ENCODE assay signal across 23 cellular contexts in genomic region chr1:36231191-36231590, GRCh38. TPM values are rescaled to one million over a fixed set of nuclear protein-coding genes. Genes with fewer than 3 reads are reported as not detected.
A peak's percentile ranks its signal among the peaks of the same experiment; 100 is the strongest.
DNase-seq lines count a peak whose midpoint lies in the region; ATAC-seq and TF ChIP-seq lines count a peak whose summit lies in the region.
"Had no signal": no experiment of that assay in that cellular context is flagged by ENCODE, and none has a peak within 500 bp of the region (broad histone marks: within the 10 kb centered on the region; RNA-seq: fewer than 3 reads in every experiment).

No MANE protein-coding gene starts in this region.

- POLR2A ChIA-PET in RWPE1 (lab: Yijun Ruan, JAX; ENCODE audit: low non-redundant PET): no interaction called here

- no peak overlapping the region for H3K4me3 Mint-ChIP-seq in activated T-cell treated with anti-CD3 and anti-CD28 coated beads, Interleukin-2, amount 50 U/mL, for 24 hours
- no peak overlapping the region for H3K4me3 Mint-ChIP-seq in activated T-cell treated with anti-CD3 and anti-CD28 coated beads, Interleukin-2, amount 50 U/mL, for 4 hours
- H3K4me3 Mint-ChIP-seq: activated CD8-positive, alpha-beta T cell treated with anti-CD3 and anti-CD28 coated beads, Interleukin-2, amount 10 ng/mL, durations not matched to agents 7 days and 5 days; dendritic cell treated with granulocyte-macrophage colony-stimulating factor and Interleukin-4, amounts not matched to agents 40 ng/mL and 50 ng/mL, for 4 days had no signal

- intact Hi-C loops in sigmoid colon (cut with DNase I): loop anchor here (1.0 to 5.0 kb wide), 2 partner anchors 11 to 36 kb away; no protein-coding TSS in a partner anchor
- intact Hi-C loops in stomach (cut with DNase I; ENCODE audit: low total_unique reads): no loop called here

- DNase-seq in activated T-cell treated with anti-CD3 and anti-CD28 coated beads, Interleukin-2, amount 50 U/mL, for 24 hours: no peak
- no peak for DNase-seq in activated T-cell treated with anti-CD3 and anti-CD28 coated beads, Interleukin-2, amount 50 U/mL, for 4 hours
- DNase-seq in sigmoid colon: no peak
- no peak for DNase-seq in RWPE1 (ENCODE audit: low spot score)
- DNase-seq in GDM1 (lab: John Stamatoyannopoulos, UW): no peak
- no peak for DNase-seq in stomach
- DNase-seq: activated CD8-positive, alpha-beta T cell treated with anti-CD3 and anti-CD28 coated beads, Interleukin-2, amount 10 ng/mL, durations not matched to agents 7 days and 5 days; activated effector memory CD4-positive, alpha-beta T cell treated with Interleukin-2 at 50 U/mL for 16 hours; aorta; CD4-positive, alpha-beta memory T cell; H7; MM.1S; naive thymus-derived CD8-positive, alpha-beta T cell; NCI-H2081; NCI-H526 treated with DMSO at 0.1 percent for 48 hours; PC-9; stimulated activated CD4-positive, alpha-beta T cell treated with anti-CD3 and anti-CD28 coated beads, Interleukin-4, amount 100 ng/mL, for 1 hour; stimulated activated CD8-positive, alpha-beta memory T cell treated with anti-CD3 and anti-CD28 coated beads, Interleukin-4, amount 100 ng/mL, for 48 hours had no signal

- peak overlapping the region; percentile 52 for H3K27ac Mint-ChIP-seq in activated T-cell treated with anti-CD3 and anti-CD28 coated beads, Interleukin-2, amount 50 U/mL, for 24 hours
- H3K27ac Mint-ChIP-seq: activated CD8-positive, alpha-beta T cell treated with anti-CD3 and anti-CD28 coated beads, Interleukin-2, amount 10 ng/mL, durations not matched to agents 7 days and 5 days; dendritic cell treated with granulocyte-macrophage colony-stimulating factor and Interleukin-4, amounts not matched to agents 40 ng/mL and 50 ng/mL, for 4 days had no signal

- no peak for TF ChIP-seq EP300 in gastroesophageal sphincter (IDR thresholded peaks at IDR 0.05)
- TF ChIP-seq EP300 in sigmoid colon (IDR thresholded peaks at IDR 0.05): no peak
- TF ChIP-seq EP300 in stomach (IDR thresholded peaks at IDR 0.05): no peak

- 18 to 50% methylated on average over 1 of the region's 1 CpG for WGBS in gastroesophageal sphincter (ENCODE audit: low coverage in 1 of 2), 2 donors
- 80 to 94% methylated on average over 1 of the region's 1 CpG for WGBS in sigmoid colon, 2 donors
- WGBS in stomach, 5 donors: 22 to 51% (median 40%) methylated on average over 1 of the region's 1 CpG

- TF ChIP-seq POLR2A in gastroesophageal sphincter (IDR thresholded peaks at IDR 0.05) (no peak), sigmoid colon (IDR thresholded peaks at IDR 0.05) (no peak), stomach (IDR thresholded peaks at IDR 0.05) (no peak)

- H3K36me3 ChIP-seq in gastroesophageal sphincter (peaks cover 0 to 57% of the 10 kb centered on the region in 2 donors), sigmoid colon (peaks cover 0 to 40% (median 3%) of the 10 kb centered on the region in 4 donors), stomach (peaks cover 15 to 74% (median 66%) of the 10 kb centered on the region in 4 donors)

- CTCF ChIA-PET in RWPE1 (lab: Yijun Ruan, JAX): interaction anchor here (0.6 kb wide), 1 partner anchor 35 kb away, joined by 7 read pairs; no protein-coding TSS in a partner anchor

- peaks cover 60% of the 10 kb centered on the region for H3K4me1 Mint-ChIP-seq in activated T-cell treated with anti-CD3 and anti-CD28 coated beads, Interleukin-2, amount 50 U/mL, for 24 hours (ENCODE audit: low read depth)
- peaks cover 54% of the 10 kb centered on the region for H3K4me1 Mint-ChIP-seq in activated T-cell treated with anti-CD3 and anti-CD28 coated beads, Interleukin-2, amount 50 U/mL, for 4 hours (ENCODE audit: low read depth)

- H3K27ac ChIP-seq in VCaP (peak overlapping the region; percentile 69), gastroesophageal sphincter (peak overlapping the region in 3 of 4 donors; percentile 42 to 64 (median 47)), sigmoid colon (peak overlapping the region in 3 of 4 donors; percentile 26 to 39 (median 30)), RWPE1 (no peak overlapping the region), stomach (no peak overlapping the region)
- H3K27ac ChIP-seq: PC-9, upper lobe of right lung had no signal

- TF ChIP-seq CTCF in VCaP (conservative IDR thresholded peaks at IDR 0.05) (no peak), gastroesophageal sphincter (IDR thresholded peaks at IDR 0.05) (no peak), sigmoid colon (IDR thresholded peaks at IDR 0.05) (no peak), RWPE1 (conservative IDR thresholded peaks at IDR 0.05; ENCODE audit: low read depth) (no peak), stomach (IDR thresholded peaks at IDR 0.05) (no peak)

- H3K9me3 Mint-ChIP-seq in activated T-cell treated with anti-CD3 and anti-CD28 coated beads, Interleukin-2, amount 50 U/mL, for 24 hours: no peaks in the 10 kb centered on the region
- H3K9me3 Mint-ChIP-seq in activated T-cell treated with anti-CD3 and anti-CD28 coated beads, Interleukin-2, amount 50 U/mL, for 4 hours: no peaks in the 10 kb centered on the region
- H3K9me3 Mint-ChIP-seq: CD4-positive, alpha-beta memory T cell; dendritic cell treated with granulocyte-macrophage colony-stimulating factor and Interleukin-4, amounts not matched to agents 40 ng/mL and 50 ng/mL, for 4 days; naive thymus-derived CD8-positive, alpha-beta T cell had no signal

- H3K36me3 Mint-ChIP-seq in activated T-cell treated with anti-CD3 and anti-CD28 coated beads, Interleukin-2, amount 50 U/mL, for 24 hours (ENCODE audit: low read depth): peaks cover 90% of the 10 kb centered on the region
- peaks cover 21% of the 10 kb centered on the region for H3K36me3 Mint-ChIP-seq in activated T-cell treated with anti-CD3 and anti-CD28 coated beads, Interleukin-2, amount 50 U/mL, for 4 hours (ENCODE audit: insufficient read depth)

- peaks cover 3 to 100% (median 29%) of the 10 kb centered on the region in 3 donors for H3K4me1 ChIP-seq in gastroesophageal sphincter
- peaks cover 0 to 78% (median 69%) of the 10 kb centered on the region in 4 donors for H3K4me1 ChIP-seq in sigmoid colon
- peaks cover 40 to 99% (median 78%) of the 10 kb centered on the region in 4 donors for H3K4me1 ChIP-seq in stomach

- H3K27me3 Mint-ChIP-seq in activated T-cell treated with anti-CD3 and anti-CD28 coated beads, Interleukin-2, amount 50 U/mL, for 24 hours: no peaks in the 10 kb centered on the region
- H3K27me3 Mint-ChIP-seq in activated T-cell treated with anti-CD3 and anti-CD28 coated beads, Interleukin-2, amount 50 U/mL, for 4 hours (ENCODE audit: low read depth): no peaks in the 10 kb centered on the region
- H3K27me3 Mint-ChIP-seq: CD4-positive, alpha-beta memory T cell; dendritic cell treated with granulocyte-macrophage colony-stimulating factor and Interleukin-4, amounts not matched to agents 40 ng/mL and 50 ng/mL, for 4 days; naive thymus-derived CD8-positive, alpha-beta T cell had no signal

- no peak for ATAC-seq in activated T-cell treated with anti-CD3 and anti-CD28 coated beads, Interleukin-2, amount 50 U/mL, for 4 hours
- no peak for ATAC-seq in gastroesophageal sphincter
- ATAC-seq: activated CD8-positive, alpha-beta T cell treated with anti-CD3 and anti-CD28 coated beads, Interleukin-2, amount 10 ng/mL, durations not matched to agents 7 days and 5 days; naive thymus-derived CD8-positive, alpha-beta T cell; SK-N-SH treated with all-trans-retinoic acid at 6 μM for 48 hours; upper lobe of right lung had no signal

- H3K27me3 ChIP-seq in gastroesophageal sphincter (no peaks in the 10 kb centered on the region), sigmoid colon (no peaks in the 10 kb centered on the region), stomach (no peaks in the 10 kb centered on the region)
- H3K27me3 ChIP-seq: upper lobe of right lung had no signal

- no peak overlapping the region for H3K4me3 ChIP-seq in gastroesophageal sphincter
- H3K4me3 ChIP-seq in sigmoid colon: no peak overlapping the region
- no peak overlapping the region for H3K4me3 ChIP-seq in stomach
- H3K4me3 ChIP-seq: PC-9, upper lobe of right lung had no signal

- H3K9me3 ChIP-seq in gastroesophageal sphincter (no peaks in the 10 kb centered on the region), sigmoid colon (no peaks in the 10 kb centered on the region), stomach (no peaks in the 10 kb centered on the region)
- H3K9me3 ChIP-seq: upper lobe of right lung had no signal

RNA-seq across cellular contexts. Expression of gene THRAP3, which starts 6.9 kb away (rescaled TPM):
- total RNA-seq in activated T-cell treated with anti-CD3 and anti-CD28 coated beads, Interleukin-2, amount 50 U/mL, for 4 hours: 100 to 1,000 TPM; 134 to 145 (median 142) TPM
- total RNA-seq in gastroesophageal sphincter (100 to 1,000 TPM; 100 to 123 (median 114) TPM), sigmoid colon (100 to 1,000 TPM in 1 of 4 donors, 10 to 100 TPM in 3; 77.8 to 104 (median 89.9) TPM), stomach (10 to 100 TPM; 26.4 to 97.9 (median 61.3) TPM)
- polyA plus RNA-seq in sigmoid colon (10 to 100 TPM; 25.4 to 52.0 (median 30.6) TPM), stomach (10 to 100 TPM; 22.2 to 28.0 (median 26.9) TPM)

Comparison
In these comparisons a context has a peak if more than half of its experiments do, and no peak if none do; other contexts are left out.
1. H3K27ac ChIP-seq: peak in VCaP (single experiment), gastroesophageal sphincter (3 of 4) and sigmoid colon (3 of 4); none in RWPE1 (single experiment) and stomach (0 of 5).